22 cellular contexts compared by ENCODE assay signal in genomic region chrX:10379848-10380247, GRCh38.
"Had no signal": no experiment of that assay in that cellular context is flagged by ENCODE, and none has a peak within 500 bp of the region (broad histone marks: within the 10 kb centered on the region; RNA-seq: fewer than 3 reads in every experiment).

No MANE protein-coding gene starts in this region.

- H2AFZ ChIP-seq: neural progenitor cell had no signal

- H3K36me3 ChIP-seq: heart right ventricle, lower lobe of right lung, neural progenitor cell, spleen, upper lobe of left lung had no signal

- H3K4me3 Mint-ChIP-seq: activated CD4-positive, alpha-beta memory T cell treated with anti-CD3 and anti-CD28 coated beads for 36 hours; activated naive CD4-positive, alpha-beta T cell treated with anti-CD3 and anti-CD28 coated beads for 36 hours; activated naive CD8-positive, alpha-beta T cell treated with anti-CD3 and anti-CD28 coated beads, Interleukin-2, amount 10 ng/mL, durations not matched to agents 7 days and 5 days; activated T-cell treated with anti-CD3 and anti-CD28 coated beads, Interleukin-2, amount 50 U/mL, for 72 hours; neural progenitor cell had no signal

- ATAC-seq: activated T-cell treated with anti-CD3 and anti-CD28 coated beads, Interleukin-2, amount 50 U/mL, for 72 hours; heart right ventricle; left lobe of liver; lower lobe of right lung; stimulated activated naive CD8-positive, alpha-beta T cell treated with anti-CD3 and anti-CD28 coated beads, Interleukin-15, Interleukin-2, amounts not matched to agents 100 U/mL and 50 U/mL, for 24 hours had no signal

- H3K27me3 Mint-ChIP-seq: activated CD4-positive, alpha-beta memory T cell treated with anti-CD3 and anti-CD28 coated beads for 36 hours; activated naive CD8-positive, alpha-beta T cell treated with anti-CD3 and anti-CD28 coated beads, Interleukin-2, amount 10 ng/mL, durations not matched to agents 7 days and 5 days; progenitor cell of endocrine pancreas had no signal

- H3K9ac ChIP-seq: neural progenitor cell had no signal

- H3K27ac Mint-ChIP-seq: activated CD4-positive, alpha-beta memory T cell treated with anti-CD3 and anti-CD28 coated beads for 36 hours; activated naive CD4-positive, alpha-beta T cell treated with anti-CD3 and anti-CD28 coated beads for 36 hours; activated naive CD8-positive, alpha-beta T cell treated with anti-CD3 and anti-CD28 coated beads, Interleukin-2, amount 10 ng/mL, durations not matched to agents 7 days and 5 days; activated T-cell treated with anti-CD3 and anti-CD28 coated beads, Interleukin-2, amount 50 U/mL, for 72 hours; neural progenitor cell; progenitor cell of endocrine pancreas had no signal

- H3K27ac ChIP-seq: coronary artery, heart right ventricle, lower lobe of right lung, neural progenitor cell, spleen, upper lobe of left lung had no signal

- H3K4me2 ChIP-seq: neural progenitor cell had no signal

- H3K27me3 ChIP-seq: heart right ventricle, neural progenitor cell, spleen, upper lobe of left lung had no signal

- H3K9me3 Mint-ChIP-seq: activated CD4-positive, alpha-beta memory T cell treated with anti-CD3 and anti-CD28 coated beads for 36 hours; activated naive CD8-positive, alpha-beta T cell treated with anti-CD3 and anti-CD28 coated beads, Interleukin-2, amount 10 ng/mL, durations not matched to agents 7 days and 5 days had no signal

- DNase-seq: activated CD4-positive, alpha-beta memory T cell treated with anti-CD3 and anti-CD28 coated beads for 36 hours; activated CD4-positive, alpha-beta T cell treated with anti-CD3 and anti-CD28 coated beads for 48 hours; activated effector memory CD4-positive, alpha-beta T cell treated with Interleukin-2 at 50 U/mL for 16 hours; activated naive CD4-positive, alpha-beta T cell treated with anti-CD3 and anti-CD28 coated beads for 36 hours; activated naive CD8-positive, alpha-beta T cell treated with anti-CD3 and anti-CD28 coated beads, Interleukin-2, amount 10 ng/mL, durations not matched to agents 7 days and 5 days; activated T-cell treated with anti-CD3 and anti-CD28 coated beads, Interleukin-2, amount 50 U/mL, for 72 hours; amniotic stem cell; cerebellar nuclear complex; foreskin fibroblast; heart right ventricle; lower lobe of right lung; spleen; stimulated activated CD4-positive, alpha-beta T cell treated with anti-CD3 and anti-CD28 coated beads, Interleukin-4, amount 100 ng/mL, for 1 hour; stimulated activated naive CD8-positive, alpha-beta T cell treated with anti-CD3 and anti-CD28 coated beads, Interleukin-15, Interleukin-2, amounts not matched to agents 100 U/mL and 50 U/mL, for 24 hours; T-helper 9 cell; upper lobe of left lung had no signal

- H3K4me3 ChIP-seq: coronary artery, heart right ventricle, lower lobe of right lung, neural progenitor cell, spleen, upper lobe of left lung had no signal

- H3K4me1 ChIP-seq: heart right ventricle, lower lobe of right lung, neural progenitor cell, spleen, upper lobe of left lung had no signal

- FAIRE-seq: bronchial epithelial cell, keratinocyte had no signal

- H3K4me1 Mint-ChIP-seq: activated naive CD8-positive, alpha-beta T cell treated with anti-CD3 and anti-CD28 coated beads, Interleukin-2, amount 10 ng/mL, durations not matched to agents 7 days and 5 days; neural progenitor cell had no signal

- H3K36me3 Mint-ChIP-seq: activated CD4-positive, alpha-beta memory T cell treated with anti-CD3 and anti-CD28 coated beads for 36 hours; activated naive CD8-positive, alpha-beta T cell treated with anti-CD3 and anti-CD28 coated beads, Interleukin-2, amount 10 ng/mL, durations not matched to agents 7 days and 5 days; neural progenitor cell had no signal
